ENCODE assay signal across 1 cellular context in the genomic region with DNA sequence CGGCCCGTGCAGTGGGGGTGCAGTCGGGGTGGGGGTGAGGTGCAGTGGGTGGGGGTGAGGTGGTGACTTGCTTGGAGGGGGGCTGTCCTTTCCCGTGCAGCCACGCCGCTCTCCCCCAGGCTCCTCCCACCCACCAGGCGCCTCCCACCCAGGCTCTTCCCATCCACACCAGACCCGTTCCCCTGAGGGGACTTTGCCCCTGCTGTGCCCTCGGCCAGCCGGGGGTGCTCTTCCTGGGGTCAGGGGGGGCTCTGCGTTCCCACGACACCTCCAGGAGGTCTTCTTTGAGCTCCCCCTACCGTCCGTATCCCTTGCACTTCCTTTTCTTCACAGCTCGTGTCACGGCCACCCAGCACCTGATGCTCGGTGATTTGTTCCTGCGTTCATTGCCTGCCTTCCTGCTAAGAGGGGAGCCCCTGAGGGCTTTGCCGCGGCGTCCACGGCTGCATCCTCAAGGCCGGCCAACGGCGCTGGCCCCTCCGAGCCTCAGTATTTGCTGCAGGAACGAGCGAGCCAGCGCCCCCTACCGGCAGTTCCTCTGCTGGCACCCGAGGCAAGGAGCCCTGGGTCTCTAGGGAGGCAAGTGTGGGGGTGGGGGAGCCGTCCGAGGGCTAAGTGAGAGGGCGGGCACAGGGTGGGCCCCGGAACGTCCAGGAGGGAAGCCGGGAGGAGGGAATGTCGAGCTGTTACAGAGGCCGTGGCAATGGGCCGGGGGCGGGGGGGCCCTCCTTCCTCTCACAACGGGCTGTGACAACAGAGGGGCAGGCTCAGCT.
A peak's percentile ranks its signal among the peaks of the same experiment; 100 is the strongest.
TF ChIP-seq lines count a peak whose summit lies in the region.

No MANE protein-coding gene starts in this region.

TF ChIP-seq in HEK293, 187 proteins besides CTCF, POLR2A, EP300 and RAD21 (continued from another document and continues in another):
- TF ChIP-seq, protein P1, sequence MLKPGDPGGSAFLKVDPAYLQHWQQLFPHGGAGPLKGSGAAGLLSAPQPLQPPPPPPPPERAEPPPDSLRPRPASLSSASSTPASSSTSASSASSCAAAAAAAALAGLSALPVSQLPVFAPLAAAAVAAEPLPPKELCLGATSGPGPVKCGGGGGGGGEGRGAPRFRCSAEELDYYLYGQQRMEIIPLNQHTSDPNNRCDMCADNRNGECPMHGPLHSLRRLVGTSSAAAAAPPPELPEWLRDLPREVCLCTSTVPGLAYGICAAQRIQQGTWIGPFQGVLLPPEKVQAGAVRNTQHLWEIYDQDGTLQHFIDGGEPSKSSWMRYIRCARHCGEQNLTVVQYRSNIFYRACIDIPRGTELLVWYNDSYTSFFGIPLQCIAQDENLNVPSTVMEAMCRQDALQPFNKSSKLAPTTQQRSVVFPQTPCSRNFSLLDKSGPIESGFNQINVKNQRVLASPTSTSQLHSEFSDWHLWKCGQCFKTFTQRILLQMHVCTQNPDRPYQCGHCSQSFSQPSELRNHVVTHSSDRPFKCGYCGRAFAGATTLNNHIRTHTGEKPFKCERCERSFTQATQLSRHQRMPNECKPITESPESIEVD (tag by site-specific recombination; IDR thresholded peaks at IDR 0.05), result no peak
- TF ChIP-seq ZNF596 (tag by site-specific recombination; IDR thresholded peaks at IDR 0.05) (no peak), ZNF560 (tag by site-specific recombination; IDR thresholded peaks at IDR 0.05; ENCODE audit: borderline replicate concordance) (no peak), ZNF398 (tag by site-specific recombination; IDR thresholded peaks at IDR 0.05) (peak; percentile 63), ZNF10 (tag by site-specific recombination; IDR thresholded peaks at IDR 0.05) (peak; percentile 82; the same call in 1 of the 2 replicates), ZNF341 (tag by site-specific recombination; IDR thresholded peaks at IDR 0.05; ENCODE audit: low read depth) (peak; percentile 88), ZNF169 (tag by site-specific recombination; IDR thresholded peaks at IDR 0.05) (no peak), ZNF549 (tag by site-specific recombination; IDR thresholded peaks at IDR 0.05) (no peak), ZNF629 (tag by site-specific recombination; IDR thresholded peaks at IDR 0.05) (no peak), ZNF302 (tag by site-specific recombination; IDR thresholded peaks at IDR 0.05; ENCODE audit: low read depth) (no peak), ZNF843 (tag by site-specific recombination; IDR thresholded peaks at IDR 0.05) (0 out of 2 replicates have a peak, but pooled peaks have one; percentile 9), GLI2 (tag by site-specific recombination; IDR thresholded peaks at IDR 0.05; ENCODE audit: borderline replicate concordance, low read depth) (no peak), ZNF146 (tag by site-specific recombination; IDR thresholded peaks at IDR 0.05) (no peak), ZNF214 (tag by site-specific recombination; IDR thresholded peaks at IDR 0.05; ENCODE audit: borderline replicate concordance) (no peak), ZNF211 (tag by site-specific recombination; IDR thresholded peaks at IDR 0.05; ENCODE audit: low read depth) (no peak), BCL11A (tag by site-specific recombination; IDR thresholded peaks at IDR 0.05; ENCODE audit: low read depth) (peak; percentile 61; the same call in 1 of the 2 replicates), ZNF174 (tag by site-specific recombination; IDR thresholded peaks at IDR 0.05) (no peak), ZNF621 (tag by site-specific recombination; IDR thresholded peaks at IDR 0.05) (no peak), ZNF24 (tag by site-specific recombination; IDR thresholded peaks at IDR 0.05) (no peak), ZBTB21 (tag by site-specific recombination; IDR thresholded peaks at IDR 0.05) (0 out of 2 replicates have a peak, but pooled peaks have one; percentile 12), ZNF76 (tag by site-specific recombination; IDR thresholded peaks at IDR 0.05; ENCODE audit: borderline replicate concordance, low read depth) (no peak), KLF16 (tag by site-specific recombination; IDR thresholded peaks at IDR 0.05) (peak; percentile 64; the same call in 1 of the 2 replicates), WT1 (tag by site-specific recombination; IDR thresholded peaks at IDR 0.05) (no peak), ZNF248 (tag by site-specific recombination; IDR thresholded peaks at IDR 0.05) (no peak), ZNF473 (tag by site-specific recombination; IDR thresholded peaks at IDR 0.05) (no peak), ZNF433 (tag by site-specific recombination; IDR thresholded peaks at IDR 0.05; ENCODE audit: low read depth) (no peak), ZBTB26 (tag by site-specific recombination; optimal IDR thresholded peaks at IDR 0.05) (peak; percentile 25), ZNF239 (tag by site-specific recombination; IDR thresholded peaks at IDR 0.05) (no peak), ZNF37A (tag by site-specific recombination; IDR thresholded peaks at IDR 0.05) (no peak), ZNF426 (tag by site-specific recombination; IDR thresholded peaks at IDR 0.05) (no peak), ZNF488 (tag by site-specific recombination; IDR thresholded peaks at IDR 0.05) (no peak), ZNF785 (tag by site-specific recombination; IDR thresholded peaks at IDR 0.05) (no peak)
- TF ChIP-seq, protein P2, sequence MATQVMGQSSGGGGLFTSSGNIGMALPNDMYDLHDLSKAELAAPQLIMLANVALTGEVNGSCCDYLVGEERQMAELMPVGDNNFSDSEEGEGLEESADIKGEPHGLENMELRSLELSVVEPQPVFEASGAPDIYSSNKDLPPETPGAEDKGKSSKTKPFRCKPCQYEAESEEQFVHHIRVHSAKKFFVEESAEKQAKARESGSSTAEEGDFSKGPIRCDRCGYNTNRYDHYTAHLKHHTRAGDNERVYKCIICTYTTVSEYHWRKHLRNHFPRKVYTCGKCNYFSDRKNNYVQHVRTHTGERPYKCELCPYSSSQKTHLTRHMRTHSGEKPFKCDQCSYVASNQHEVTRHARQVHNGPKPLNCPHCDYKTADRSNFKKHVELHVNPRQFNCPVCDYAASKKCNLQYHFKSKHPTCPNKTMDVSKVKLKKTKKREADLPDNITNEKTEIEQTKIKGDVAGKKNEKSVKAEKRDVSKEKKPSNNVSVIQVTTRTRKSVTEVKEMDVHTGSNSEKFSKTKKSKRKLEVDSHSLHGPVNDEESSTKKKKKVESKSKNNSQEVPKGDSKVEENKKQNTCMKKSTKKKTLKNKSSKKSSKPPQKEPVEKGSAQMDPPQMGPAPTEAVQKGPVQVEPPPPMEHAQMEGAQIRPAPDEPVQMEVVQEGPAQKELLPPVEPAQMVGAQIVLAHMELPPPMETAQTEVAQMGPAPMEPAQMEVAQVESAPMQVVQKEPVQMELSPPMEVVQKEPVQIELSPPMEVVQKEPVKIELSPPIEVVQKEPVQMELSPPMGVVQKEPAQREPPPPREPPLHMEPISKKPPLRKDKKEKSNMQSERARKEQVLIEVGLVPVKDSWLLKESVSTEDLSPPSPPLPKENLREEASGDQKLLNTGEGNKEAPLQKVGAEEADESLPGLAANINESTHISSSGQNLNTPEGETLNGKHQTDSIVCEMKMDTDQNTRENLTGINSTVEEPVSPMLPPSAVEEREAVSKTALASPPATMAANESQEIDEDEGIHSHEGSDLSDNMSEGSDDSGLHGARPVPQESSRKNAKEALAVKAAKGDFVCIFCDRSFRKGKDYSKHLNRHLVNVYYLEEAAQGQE (tag by site-specific recombination; IDR thresholded peaks at IDR 0.05), result no peak
- TF ChIP-seq, protein P3, sequence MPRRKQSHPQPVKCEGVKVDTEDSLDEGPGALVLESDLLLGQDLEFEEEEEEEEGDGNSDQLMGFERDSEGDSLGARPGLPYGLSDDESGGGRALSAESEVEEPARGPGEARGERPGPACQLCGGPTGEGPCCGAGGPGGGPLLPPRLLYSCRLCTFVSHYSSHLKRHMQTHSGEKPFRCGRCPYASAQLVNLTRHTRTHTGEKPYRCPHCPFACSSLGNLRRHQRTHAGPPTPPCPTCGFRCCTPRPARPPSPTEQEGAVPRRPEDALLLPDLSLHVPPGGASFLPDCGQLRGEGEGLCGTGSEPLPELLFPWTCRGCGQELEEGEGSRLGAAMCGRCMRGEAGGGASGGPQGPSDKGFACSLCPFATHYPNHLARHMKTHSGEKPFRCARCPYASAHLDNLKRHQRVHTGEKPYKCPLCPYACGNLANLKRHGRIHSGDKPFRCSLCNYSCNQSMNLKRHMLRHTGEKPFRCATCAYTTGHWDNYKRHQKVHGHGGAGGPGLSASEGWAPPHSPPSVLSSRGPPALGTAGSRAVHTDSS (tag by site-specific recombination; IDR thresholded peaks at IDR 0.05), result no peak
- TF ChIP-seq, protein P4, sequence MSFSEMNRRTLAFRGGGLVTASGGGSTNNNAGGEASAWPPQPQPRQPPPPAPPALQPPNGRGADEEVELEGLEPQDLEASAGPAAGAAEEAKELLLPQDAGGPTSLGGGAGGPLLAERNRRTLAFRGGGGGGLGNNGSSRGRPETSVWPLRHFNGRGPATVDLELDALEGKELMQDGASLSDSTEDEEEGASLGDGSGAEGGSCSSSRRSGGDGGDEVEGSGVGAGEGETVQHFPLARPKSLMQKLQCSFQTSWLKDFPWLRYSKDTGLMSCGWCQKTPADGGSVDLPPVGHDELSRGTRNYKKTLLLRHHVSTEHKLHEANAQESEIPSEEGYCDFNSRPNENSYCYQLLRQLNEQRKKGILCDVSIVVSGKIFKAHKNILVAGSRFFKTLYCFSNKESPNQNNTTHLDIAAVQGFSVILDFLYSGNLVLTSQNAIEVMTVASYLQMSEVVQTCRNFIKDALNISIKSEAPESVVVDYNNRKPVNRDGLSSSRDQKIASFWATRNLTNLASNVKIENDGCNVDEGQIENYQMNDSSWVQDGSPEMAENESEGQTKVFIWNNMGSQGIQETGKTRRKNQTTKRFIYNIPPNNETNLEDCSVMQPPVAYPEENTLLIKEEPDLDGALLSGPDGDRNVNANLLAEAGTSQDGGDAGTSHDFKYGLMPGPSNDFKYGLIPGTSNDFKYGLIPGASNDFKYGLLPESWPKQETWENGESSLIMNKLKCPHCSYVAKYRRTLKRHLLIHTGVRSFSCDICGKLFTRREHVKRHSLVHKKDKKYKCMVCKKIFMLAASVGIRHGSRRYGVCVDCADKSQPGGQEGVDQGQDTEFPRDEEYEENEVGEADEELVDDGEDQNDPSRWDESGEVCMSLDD (tag by site-specific recombination; IDR thresholded peaks at IDR 0.05), result peak; percentile 83
- TF ChIP-seq, protein P5, sequence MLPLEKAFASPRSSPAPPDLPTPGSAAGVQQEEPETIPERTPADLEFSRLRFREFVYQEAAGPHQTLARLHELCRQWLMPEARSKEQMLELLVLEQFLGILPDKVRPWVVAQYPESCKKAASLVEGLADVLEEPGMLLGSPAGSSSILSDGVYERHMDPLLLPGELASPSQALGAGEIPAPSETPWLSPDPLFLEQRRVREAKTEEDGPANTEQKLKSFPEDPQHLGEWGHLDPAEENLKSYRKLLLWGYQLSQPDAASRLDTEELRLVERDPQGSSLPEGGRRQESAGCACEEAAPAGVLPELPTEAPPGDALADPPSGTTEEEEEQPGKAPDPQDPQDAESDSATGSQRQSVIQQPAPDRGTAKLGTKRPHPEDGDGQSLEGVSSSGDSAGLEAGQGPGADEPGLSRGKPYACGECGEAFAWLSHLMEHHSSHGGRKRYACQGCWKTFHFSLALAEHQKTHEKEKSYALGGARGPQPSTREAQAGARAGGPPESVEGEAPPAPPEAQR (tag by site-specific recombination; IDR thresholded peaks at IDR 0.05), result no peak
- TF ChIP-seq, protein P6, sequence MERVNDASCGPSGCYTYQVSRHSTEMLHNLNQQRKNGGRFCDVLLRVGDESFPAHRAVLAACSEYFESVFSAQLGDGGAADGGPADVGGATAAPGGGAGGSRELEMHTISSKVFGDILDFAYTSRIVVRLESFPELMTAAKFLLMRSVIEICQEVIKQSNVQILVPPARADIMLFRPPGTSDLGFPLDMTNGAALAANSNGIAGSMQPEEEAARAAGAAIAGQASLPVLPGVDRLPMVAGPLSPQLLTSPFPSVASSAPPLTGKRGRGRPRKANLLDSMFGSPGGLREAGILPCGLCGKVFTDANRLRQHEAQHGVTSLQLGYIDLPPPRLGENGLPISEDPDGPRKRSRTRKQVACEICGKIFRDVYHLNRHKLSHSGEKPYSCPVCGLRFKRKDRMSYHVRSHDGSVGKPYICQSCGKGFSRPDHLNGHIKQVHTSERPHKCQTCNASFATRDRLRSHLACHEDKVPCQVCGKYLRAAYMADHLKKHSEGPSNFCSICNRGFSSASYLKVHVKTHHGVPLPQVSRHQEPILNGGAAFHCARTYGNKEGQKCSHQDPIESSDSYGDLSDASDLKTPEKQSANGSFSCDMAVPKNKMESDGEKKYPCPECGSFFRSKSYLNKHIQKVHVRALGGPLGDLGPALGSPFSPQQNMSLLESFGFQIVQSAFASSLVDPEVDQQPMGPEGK (tag by site-specific recombination; IDR thresholded peaks at IDR 0.05), result peak; percentile 88
- TF ChIP-seq, protein P7, sequence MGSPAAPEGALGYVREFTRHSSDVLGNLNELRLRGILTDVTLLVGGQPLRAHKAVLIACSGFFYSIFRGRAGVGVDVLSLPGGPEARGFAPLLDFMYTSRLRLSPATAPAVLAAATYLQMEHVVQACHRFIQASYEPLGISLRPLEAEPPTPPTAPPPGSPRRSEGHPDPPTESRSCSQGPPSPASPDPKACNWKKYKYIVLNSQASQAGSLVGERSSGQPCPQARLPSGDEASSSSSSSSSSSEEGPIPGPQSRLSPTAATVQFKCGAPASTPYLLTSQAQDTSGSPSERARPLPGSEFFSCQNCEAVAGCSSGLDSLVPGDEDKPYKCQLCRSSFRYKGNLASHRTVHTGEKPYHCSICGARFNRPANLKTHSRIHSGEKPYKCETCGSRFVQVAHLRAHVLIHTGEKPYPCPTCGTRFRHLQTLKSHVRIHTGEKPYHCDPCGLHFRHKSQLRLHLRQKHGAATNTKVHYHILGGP (tag by site-specific recombination; IDR thresholded peaks at IDR 0.05), result no peak
